ENCODE assay signal across 1 cellular context in the genomic region with DNA sequence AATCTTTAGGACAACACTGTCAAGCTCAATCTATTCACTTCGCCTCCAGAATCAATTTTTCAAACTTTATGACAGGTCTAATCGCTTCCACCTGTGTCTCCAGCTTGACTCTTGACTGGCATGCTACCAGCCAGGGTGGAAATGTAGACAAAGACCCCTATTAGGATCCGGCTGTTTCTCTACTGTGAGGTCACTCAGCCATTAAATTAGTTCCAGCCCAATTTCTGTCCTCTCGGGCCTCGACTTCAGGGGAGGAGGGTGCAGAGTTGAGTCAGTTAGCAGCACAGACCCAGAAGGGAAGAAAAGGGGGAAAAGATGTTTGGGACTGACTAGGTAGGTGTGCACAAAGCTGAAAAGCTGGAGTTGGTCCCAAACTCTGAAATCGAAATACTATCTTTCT.
A peak's percentile ranks its signal among the peaks of the same experiment; 100 is the strongest.
TF ChIP-seq lines count a peak whose summit lies in the region.

No MANE protein-coding gene starts in this region.

TF ChIP-seq in HEK293, 187 proteins besides CTCF, POLR2A, EP300 and RAD21 (continued from another document):
- peak; percentile 80 for TF ChIP-seq OSR2 (tag by site-specific recombination; IDR thresholded peaks at IDR 0.05)
- TF ChIP-seq ZBTB8A (tag by site-specific recombination; IDR thresholded peaks at IDR 0.05): 0 out of 2 replicates have a peak, but pooled peaks have one; percentile 34
- TF ChIP-seq WT1 (tag by site-specific recombination; IDR thresholded peaks at IDR 0.05): no peak
- TF ChIP-seq REPIN1 (tag by site-specific recombination; IDR thresholded peaks at IDR 0.05; ENCODE audit: low read depth): no peak
